Comparison of ENCODE assay signal across 2 cellular contexts in genomic region chr2:178101321-178102079, GRCh38.
TF ChIP-seq lines count a peak whose summit lies in the region.

No MANE protein-coding gene starts in this region.

TF ChIP-seq in IMR-90, 13 proteins besides CTCF, POLR2A, EP300 and RAD21:
- TF ChIP-seq, protein P1, sequence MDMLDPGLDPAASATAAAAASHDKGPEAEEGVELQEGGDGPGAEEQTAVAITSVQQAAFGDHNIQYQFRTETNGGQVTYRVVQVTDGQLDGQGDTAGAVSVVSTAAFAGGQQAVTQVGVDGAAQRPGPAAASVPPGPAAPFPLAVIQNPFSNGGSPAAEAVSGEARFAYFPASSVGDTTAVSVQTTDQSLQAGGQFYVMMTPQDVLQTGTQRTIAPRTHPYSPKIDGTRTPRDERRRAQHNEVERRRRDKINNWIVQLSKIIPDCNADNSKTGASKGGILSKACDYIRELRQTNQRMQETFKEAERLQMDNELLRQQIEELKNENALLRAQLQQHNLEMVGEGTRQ (IDR thresholded peaks at IDR 0.05; ENCODE audit: low read depth, low read length), result 0 out of 2 replicates have a peak, but pooled peaks have one; percentile 36
- TF ChIP-seq MAZ (IDR thresholded peaks at IDR 0.05; ENCODE audit: borderline replicate concordance, low read depth, low read length), result no peak

TF ChIP-seq in K562, 482 proteins besides CTCF, POLR2A, EP300 and RAD21 (continues in another document):
- TF ChIP-seq ARID1B (IDR thresholded peaks at IDR 0.05) (no peak), ATF6 (CRISPR knock-in tag; IDR thresholded peaks at IDR 0.05) (no peak), ERF (CRISPR knock-in tag; IDR thresholded peaks at IDR 0.05) (no peak), PHTF2 (CRISPR knock-in tag; IDR thresholded peaks at IDR 0.05) (no peak), MAFG (tag; conservative IDR thresholded peaks at IDR 0.05) (0 out of 2 replicates have a peak, but pooled peaks have one; percentile 19), ILF3 (IDR thresholded peaks at IDR 0.05; ENCODE audit: borderline replicate concordance) (no peak), SIN3A (IDR thresholded peaks at IDR 0.05; ENCODE audit: borderline replicate concordance in 2 of 2, control insufficient read depth in 1 of 2, low read depth in 2 of 2, low read length in 2 of 2) (no peak), MAFK (IDR thresholded peaks at IDR 0.05; ENCODE audit: low read length) (no peak), KLF6 (CRISPR knock-in tag; IDR thresholded peaks at IDR 0.05; ENCODE audit: borderline replicate concordance) (no peak), FOS (IDR thresholded peaks at IDR 0.05; ENCODE audit: extremely low read depth, insufficient read length) (no peak), ZNF778 (CRISPR knock-in tag; IDR thresholded peaks at IDR 0.05) (no peak), ZNF764 (CRISPR knock-in tag; IDR thresholded peaks at IDR 0.05; ENCODE audit: low read depth) (no peak), SRSF7 (optimal IDR thresholded peaks at IDR 0.05; ENCODE audit: low read depth, low read length) (no peak), MITF (IDR thresholded peaks at IDR 0.05) (no peak), ELF2 (CRISPR knock-in tag; IDR thresholded peaks at IDR 0.05) (no peak), DLX4 (CRISPR knock-in tag; IDR thresholded peaks at IDR 0.05) (no peak), MEF2A (IDR thresholded peaks at IDR 0.05; ENCODE audit: control insufficient read depth, low read depth, low read length) (no peak), CREBBP (IDR thresholded peaks at IDR 0.05; ENCODE audit: low read depth, low read length) (no peak), NKRF (IDR thresholded peaks at IDR 0.05; ENCODE audit: borderline replicate concordance) (no peak), GABPA (tag; conservative IDR thresholded peaks at IDR 0.05; ENCODE audit: low read depth) (no peak), BRCA1 (IDR thresholded peaks at IDR 0.05) (no peak), BRCA1 (CRISPR knock-in tag; IDR thresholded peaks at IDR 0.05) (no peak), ZBTB2 (IDR thresholded peaks at IDR 0.05) (no peak), XRCC4 (IDR thresholded peaks at IDR 0.05; ENCODE audit: extremely low read depth, insufficient read depth, insufficient read length) (no peak), RAD51 (IDR thresholded peaks at IDR 0.05; ENCODE audit: borderline replicate concordance, low read depth) (peak; percentile 67), SRF (CRISPR knock-in tag; IDR thresholded peaks at IDR 0.05) (no peak), ZNF175 (CRISPR knock-in tag; IDR thresholded peaks at IDR 0.05; ENCODE audit: low read depth) (no peak), SMC3 (conservative IDR thresholded peaks at IDR 0.05; ENCODE audit: insufficient read depth, low read depth, low read length) (no peak), HDGF (IDR thresholded peaks at IDR 0.05) (no peak), RBFOX2 (IDR thresholded peaks at IDR 0.05; ENCODE audit: low read depth, low read length) (no peak), PRDM10 (IDR thresholded peaks at IDR 0.05; ENCODE audit: partially characterized antibody) (no peak), FOXM1 (IDR thresholded peaks at IDR 0.05; ENCODE audit: low read depth) (no peak), FOXM1 (CRISPR knock-in tag; IDR thresholded peaks at IDR 0.05; ENCODE audit: low read depth) (no peak), POLR3G (IDR thresholded peaks at IDR 0.05; ENCODE audit: extremely low read depth, insufficient read length, insufficient replicate concordance) (no peak), MAZ (CRISPR knock-in tag; conservative IDR thresholded peaks at IDR 0.05 in 1 of 2, IDR thresholded peaks at IDR 0.05 in 1 of 2) (no peak), THRAP3 (IDR thresholded peaks at IDR 0.05; ENCODE audit: borderline replicate concordance) (no peak), BRD4 (IDR thresholded peaks at IDR 0.05) (no peak), MXD1 (CRISPR knock-in tag; IDR thresholded peaks at IDR 0.05; ENCODE audit: borderline replicate concordance, poor library complexity, severe bottlenecking) (no peak), NFIX (CRISPR knock-in tag; IDR thresholded peaks at IDR 0.05; ENCODE audit: low read depth) (no peak), HNRNPH1 (optimal IDR thresholded peaks at IDR 0.05; ENCODE audit: low read depth, low read length) (no peak), MAFF (IDR thresholded peaks at IDR 0.05; ENCODE audit: low read length) (peak; percentile 6; the same call in 1 of the 2 replicates), PHF20 (IDR thresholded peaks at IDR 0.05; ENCODE audit: partially characterized antibody) (no peak), TRIM25 (IDR thresholded peaks at IDR 0.05; ENCODE audit: borderline replicate concordance) (no peak), CCNT2 (IDR thresholded peaks at IDR 0.05; ENCODE audit: borderline replicate concordance, extremely low read depth, insufficient read length, low read depth, low read length) (no peak)
- TF ChIP-seq, protein P2, sequence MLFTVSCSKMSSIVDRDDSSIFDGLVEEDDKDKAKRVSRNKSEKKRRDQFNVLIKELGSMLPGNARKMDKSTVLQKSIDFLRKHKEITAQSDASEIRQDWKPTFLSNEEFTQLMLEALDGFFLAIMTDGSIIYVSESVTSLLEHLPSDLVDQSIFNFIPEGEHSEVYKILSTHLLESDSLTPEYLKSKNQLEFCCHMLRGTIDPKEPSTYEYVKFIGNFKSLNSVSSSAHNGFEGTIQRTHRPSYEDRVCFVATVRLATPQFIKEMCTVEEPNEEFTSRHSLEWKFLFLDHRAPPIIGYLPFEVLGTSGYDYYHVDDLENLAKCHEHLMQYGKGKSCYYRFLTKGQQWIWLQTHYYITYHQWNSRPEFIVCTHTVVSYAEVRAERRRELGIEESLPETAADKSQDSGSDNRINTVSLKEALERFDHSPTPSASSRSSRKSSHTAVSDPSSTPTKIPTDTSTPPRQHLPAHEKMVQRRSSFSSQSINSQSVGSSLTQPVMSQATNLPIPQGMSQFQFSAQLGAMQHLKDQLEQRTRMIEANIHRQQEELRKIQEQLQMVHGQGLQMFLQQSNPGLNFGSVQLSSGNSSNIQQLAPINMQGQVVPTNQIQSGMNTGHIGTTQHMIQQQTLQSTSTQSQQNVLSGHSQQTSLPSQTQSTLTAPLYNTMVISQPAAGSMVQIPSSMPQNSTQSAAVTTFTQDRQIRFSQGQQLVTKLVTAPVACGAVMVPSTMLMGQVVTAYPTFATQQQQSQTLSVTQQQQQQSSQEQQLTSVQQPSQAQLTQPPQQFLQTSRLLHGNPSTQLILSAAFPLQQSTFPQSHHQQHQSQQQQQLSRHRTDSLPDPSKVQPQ (CRISPR knock-in tag; IDR thresholded peaks at IDR 0.05; ENCODE audit: borderline replicate concordance), result no peak
- TF ChIP-seq, protein P1 (CRISPR knock-in tag; IDR thresholded peaks at IDR 0.05), result peak; percentile 67
